Comparison of ENCODE assay signal across 8 cellular contexts in genomic region chr14:99035268-99035667, GRCh38.
A peak's percentile ranks its signal among the peaks of the same experiment; 100 is the strongest.
DNase-seq lines count a peak whose midpoint lies in the region; ATAC-seq and TF ChIP-seq lines count a peak whose summit lies in the region.

No MANE protein-coding gene starts in this region.

- H3K36me3 Mint-ChIP-seq in activated T-cell treated with anti-CD3 and anti-CD28 coated beads, Interleukin-2, amount 50 U/mL, for 24 hours (ENCODE audit: low read depth), result no peaks in the 10 kb centered on the region
- H3K36me3 Mint-ChIP-seq in activated T-cell treated with anti-CD3 and anti-CD28 coated beads, Interleukin-2, amount 50 U/mL, for 4 hours (ENCODE audit: insufficient read depth), result no peaks in the 10 kb centered on the region
- no peaks in the 10 kb centered on the region for H3K36me3 Mint-ChIP-seq in mesothelial cell of epicardium

- no peak overlapping the region for H3K4me2 ChIP-seq in Karpas-422 (ENCODE audit: low read depth, low read length, poor library complexity, severe bottlenecking)

- no peaks in the 10 kb centered on the region for H3K9me3 Mint-ChIP-seq in activated T-cell treated with anti-CD3 and anti-CD28 coated beads, Interleukin-2, amount 50 U/mL, for 24 hours
- peaks cover 2% of the 10 kb centered on the region for H3K9me3 Mint-ChIP-seq in activated T-cell treated with anti-CD3 and anti-CD28 coated beads, Interleukin-2, amount 50 U/mL, for 4 hours
- peaks cover 7% of the 10 kb centered on the region for H3K9me3 Mint-ChIP-seq in mesothelial cell of epicardium

- no peak overlapping the region for H3K9ac ChIP-seq in Karpas-422 (ENCODE audit: low read length)

- no peak overlapping the region for H3K4me3 Mint-ChIP-seq in activated T-cell treated with anti-CD3 and anti-CD28 coated beads, Interleukin-2, amount 50 U/mL, for 24 hours
- H3K4me3 Mint-ChIP-seq in activated T-cell treated with anti-CD3 and anti-CD28 coated beads, Interleukin-2, amount 50 U/mL, for 4 hours, result no peak overlapping the region
- H3K4me3 Mint-ChIP-seq in mesothelial cell of epicardium, result no peak overlapping the region

- no peak overlapping the region for H2AFZ ChIP-seq in Karpas-422 (ENCODE audit: low read length)

- H3K4me1 Mint-ChIP-seq in activated T-cell treated with anti-CD3 and anti-CD28 coated beads, Interleukin-2, amount 50 U/mL, for 24 hours (ENCODE audit: low read depth), result no peaks in the 10 kb centered on the region
- no peaks in the 10 kb centered on the region for H3K4me1 Mint-ChIP-seq in activated T-cell treated with anti-CD3 and anti-CD28 coated beads, Interleukin-2, amount 50 U/mL, for 4 hours (ENCODE audit: low read depth)
- H3K4me1 Mint-ChIP-seq in mesothelial cell of epicardium, result peaks cover 13% of the 10 kb centered on the region

- no peaks in the 10 kb centered on the region for H3K27me3 Mint-ChIP-seq in activated T-cell treated with anti-CD3 and anti-CD28 coated beads, Interleukin-2, amount 50 U/mL, for 24 hours
- H3K27me3 Mint-ChIP-seq in activated T-cell treated with anti-CD3 and anti-CD28 coated beads, Interleukin-2, amount 50 U/mL, for 4 hours (ENCODE audit: low read depth), result no peaks in the 10 kb centered on the region
- peaks cover 5% of the 10 kb centered on the region for H3K27me3 Mint-ChIP-seq in mesothelial cell of epicardium (ENCODE audit: low read depth)

- ATAC-seq in activated T-cell treated with anti-CD3 and anti-CD28 coated beads, Interleukin-2, amount 50 U/mL, for 4 hours, result no peak

- TF ChIP-seq CTCF in epithelial cell of proximal tubule (conservative IDR thresholded peaks at IDR 0.05; ENCODE audit: low read depth, low read length) (peak; percentile 1), mesothelial cell of epicardium (IDR thresholded peaks at IDR 0.05; ENCODE audit: unreplicated experiment) (no peak), BE2C (IDR thresholded peaks at IDR 0.05; ENCODE audit: low read depth, low read length) (no peak)

- no peaks in the 10 kb centered on the region for H3K9me2 ChIP-seq in Karpas-422 (replicated peaks; ENCODE audit: insufficient read depth, low read length)

- no peaks in the 10 kb centered on the region for H3K9me3 ChIP-seq in BE2C
- H3K9me3 ChIP-seq in Karpas-422 (ENCODE audit: low read length), result no peaks in the 10 kb centered on the region; the same call in 1 of the 2 replicates

- H3K36me3 ChIP-seq in BE2C, result no peaks in the 10 kb centered on the region
- no peaks in the 10 kb centered on the region for H3K36me3 ChIP-seq in Karpas-422 (ENCODE audit: insufficient read depth, low read length)

- no peak overlapping the region for H3K27ac Mint-ChIP-seq in activated T-cell treated with anti-CD3 and anti-CD28 coated beads, Interleukin-2, amount 50 U/mL, for 24 hours
- peak overlapping the region; percentile 39 for H3K27ac Mint-ChIP-seq in mesothelial cell of epicardium

- H4K20me1 ChIP-seq in Karpas-422 (ENCODE audit: insufficient read depth, low read depth, low read length), result no peaks in the 10 kb centered on the region

- H3K4me3 ChIP-seq in epithelial cell of proximal tubule (ENCODE audit: low read depth, low read length), result no peak overlapping the region
- no peak overlapping the region for H3K4me3 ChIP-seq in BE2C (ENCODE audit: low read depth, low read length)
- H3K4me3 ChIP-seq in Karpas-422 (ENCODE audit: low read length), result no peak overlapping the region

- H3K4me1 ChIP-seq in BE2C (no peaks in the 10 kb centered on the region), Karpas-422 (ENCODE audit: low read length) (no peaks in the 10 kb centered on the region)

- H3K27ac ChIP-seq in Karpas-422 (ENCODE audit: low read length), result no peak overlapping the region

- peak; percentile 2 for DNase-seq in activated T-cell treated with anti-CD3 and anti-CD28 coated beads, Interleukin-2, amount 50 U/mL, for 24 hours
- DNase-seq in activated T-cell treated with anti-CD3 and anti-CD28 coated beads, Interleukin-2, amount 50 U/mL, for 4 hours, result no peak
- DNase-seq in epithelial cell of proximal tubule (ENCODE audit: low read depth) (no peak), mesothelial cell of epicardium (ENCODE audit: low spot score in 2 of 2, unreplicated experiment in 2 of 2) (no peak), DMS114 treated with DMSO at 0.1 percent for 48 hours (lab: John Stamatoyannopoulos, UW; ENCODE audit: unreplicated experiment) (no peak), BE2C (no peak), Karpas-422 (no peak), foreskin melanocyte (no peak)

- H3K27me3 ChIP-seq in BE2C (0 out of 2 replicates have a peak, but pooled peaks cover 6% of the 10 kb centered on the region), Karpas-422 (ENCODE audit: low read length) (no peaks in the 10 kb centered on the region)

- H3K79me2 ChIP-seq in Karpas-422 (ENCODE audit: low read length), result no peaks in the 10 kb centered on the region
